Comparison of ENCODE assay signal across 1 cellular context in the genomic region with DNA sequence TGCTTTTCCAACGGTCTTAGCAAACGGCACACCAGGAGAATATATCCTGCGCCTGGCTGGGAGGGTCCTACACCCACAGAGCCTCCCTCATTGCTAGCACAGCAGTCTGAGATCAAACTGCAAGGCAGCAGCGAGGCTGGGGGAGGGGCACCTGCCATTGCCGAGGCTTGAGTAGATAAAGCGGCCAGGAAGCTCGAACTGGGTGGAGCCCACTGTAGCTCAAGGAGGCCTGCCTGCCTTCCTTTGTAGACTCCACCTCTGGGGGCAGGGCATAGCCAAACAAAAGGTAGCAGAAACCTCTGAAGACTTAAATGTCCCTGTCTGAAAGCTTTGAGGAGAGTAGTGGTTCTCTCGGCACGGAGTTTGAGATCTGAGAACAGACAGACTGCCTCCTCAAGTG. TPM values are rescaled to one million over a fixed set of nuclear protein-coding genes. Genes with fewer than 3 reads are reported as not detected.
"Had no signal": no experiment of that assay in that cellular context is flagged by ENCODE, and none has a peak within 500 bp of the region (broad histone marks: within the 10 kb centered on the region; RNA-seq: fewer than 3 reads in every experiment).

No MANE protein-coding gene starts in this region.

RNA-seq across cellular contexts. Expression of gene HPDL, which starts 41.8 kb away (rescaled TPM):
- total RNA-seq: H4 had no signal
